ENCODE assay signal across 8 cellular contexts in genomic region chr12:122947352-122947792, GRCh38. TPM values are rescaled to one million over a fixed set of nuclear protein-coding genes. Genes with fewer than 3 reads are reported as not detected.
DNase-seq lines count a peak whose midpoint lies in the region; ATAC-seq and TF ChIP-seq lines count a peak whose summit lies in the region.

No MANE protein-coding gene starts in this region.

- H3K4me1 ChIP-seq in CD4-positive, alpha-beta memory T cell (ENCODE audit: insufficient read depth, low read length): peaks cover 11% of the 10 kb centered on the region
- H3K4me1 ChIP-seq in Panc1 (ENCODE audit: control insufficient read depth, insufficient read depth, low read length) (peaks cover 71% of the 10 kb centered on the region), neuronal stem cell (ENCODE audit: control insufficient read depth in 2 of 2, insufficient read depth in 1 of 2, low read depth in 1 of 2, low read length in 2 of 2) (peaks cover 7% of the 10 kb centered on the region in 2 donors), A673 (ENCODE audit: insufficient read depth, low read length, poor library complexity, severe bottlenecking) (no peaks in the 10 kb centered on the region)

- intact Hi-C loops in CD4-positive, alpha-beta memory T cell (cut with micrococcal nuclease): no loop called here
- intact Hi-C loops in Panc1 (cut with micrococcal nuclease; ENCODE audit: unreplicated experiment): no loop called here
- intact Hi-C loops in A673 (cut with micrococcal nuclease; ENCODE audit: unreplicated experiment): no loop called here
- intact Hi-C loops in CD4-positive, alpha-beta T cell (cut with DNase I, micrococcal nuclease): no loop called here

- H3K27ac ChIP-seq in CD4-positive, alpha-beta memory T cell (ENCODE audit: low read depth, low read length): no peak overlapping the region
- H3K27ac ChIP-seq in Panc1 (ENCODE audit: low read length) (peak overlapping the region; percentile 85), neuronal stem cell (replicated peaks; ENCODE audit: low read length) (no peak overlapping the region), A673 (ENCODE audit: low read depth, low read length, poor library complexity, severe bottlenecking) (no peak overlapping the region)
- H3K27ac ChIP-seq in CD4-positive, alpha-beta T cell (ENCODE audit: low read depth, low read length): no peak overlapping the region

- H2BK15ac ChIP-seq in neuronal stem cell (ENCODE audit: low read length): no peak overlapping the region

- BruUV-seq in Panc1 (replicated peaks; lab: Mats Ljungman, UMichigan) (no TSS peak), A673 (replicated peaks; lab: Mats Ljungman, UMichigan) (no TSS peak)

- H3K9ac ChIP-seq in neuronal stem cell (ENCODE audit: low read depth, low read length, poor library complexity): no peak overlapping the region

- peak overlapping the region; percentile 65 for H2AK5ac ChIP-seq in neuronal stem cell (ENCODE audit: low read depth, low read length)

- ATAC-seq in Panc1 (no peak), GM19467 (IDR thresholded peaks at IDR 0.05; ENCODE audit: unreplicated experiment) (no peak)
- ATAC-seq in effector memory CD8-positive, alpha-beta T cell (replicated peaks): no peak
- no peak for ATAC-seq in CD4-positive, alpha-beta T cell (ENCODE audit: poor library complexity)

- no CpG with 5 or more reads among the region's 15 CpGs for WGBS in neuronal stem cell (ENCODE audit: extremely low coverage in 2 of 2, insufficient read length in 2 of 2, insufficient replicate concordance in 1 of 2), 2 donors

- H3K4me3 Mint-ChIP-seq in CD4-positive, alpha-beta memory T cell: peak overlapping the region in 1 of 8 donors; percentile 17
- peak overlapping the region; percentile 68 to 78 for H3K4me3 Mint-ChIP-seq in effector memory CD8-positive, alpha-beta T cell
- H3K4me3 Mint-ChIP-seq in CD4-positive, alpha-beta T cell: no peak overlapping the region

- H3K36me3 ChIP-seq in CD4-positive, alpha-beta memory T cell (ENCODE audit: insufficient read depth, low read length): no peaks in the 10 kb centered on the region
- H3K36me3 ChIP-seq in Panc1 (ENCODE audit: control insufficient read depth, insufficient read depth, low read length) (no peaks in the 10 kb centered on the region), neuronal stem cell (replicated peaks in 1 of 2; ENCODE audit: control insufficient read depth in 2 of 2, insufficient read depth in 2 of 2, low read length in 2 of 2) (no peaks in the 10 kb centered on the region), A673 (ENCODE audit: insufficient read depth, low read length, poor library complexity, severe bottlenecking) (no peaks in the 10 kb centered on the region)

- POLR2A ChIA-PET in CD4-positive, alpha-beta memory T cell (lab: Charles Lee; ENCODE audit: partially characterized antibody): interaction anchor here (1.1 to 1.3 kb wide), 2 partner anchors 9 to 112 kb away, joined by 3 to 4 read pairs; partner anchors contain the start of gene HIP1R
- POLR2A ChIA-PET in Panc1 (lab: Charles Lee): interaction anchor here (0.5 to 0.7 kb wide), 2 partner anchors 22 to 54 kb away, joined by 6 read pairs; no protein-coding TSS in a partner anchor
- POLR2A ChIA-PET in A673 (lab: Charles Lee; ENCODE audit: low non-redundant PET): no interaction called here
- POLR2A ChIA-PET in CD4-positive, alpha-beta T cell (lab: Charles Lee): interaction anchor here (0.6 to 1.4 kb wide), 2 partner anchors 10 to 49 kb away, joined by 3 to 5 read pairs; no protein-coding TSS in a partner anchor

- H4K91ac ChIP-seq in neuronal stem cell (ENCODE audit: low read depth, low read length, poor library complexity): no peak overlapping the region

- no peaks in the 10 kb centered on the region for H3K79me1 ChIP-seq in neuronal stem cell (ENCODE audit: low read depth, low read length)

- H3K27me3 Mint-ChIP-seq in CD4-positive, alpha-beta memory T cell: no peaks in the 10 kb centered on the region
- H3K27me3 Mint-ChIP-seq in effector memory CD8-positive, alpha-beta T cell: no peaks in the 10 kb centered on the region
- H3K27me3 Mint-ChIP-seq in CD4-positive, alpha-beta T cell: no peaks in the 10 kb centered on the region

- no peaks in the 10 kb centered on the region for H3K9me3 Mint-ChIP-seq in CD4-positive, alpha-beta memory T cell
- no peaks in the 10 kb centered on the region for H3K9me3 Mint-ChIP-seq in effector memory CD8-positive, alpha-beta T cell
- no peaks in the 10 kb centered on the region for H3K9me3 Mint-ChIP-seq in CD4-positive, alpha-beta T cell

- H3K14ac ChIP-seq in neuronal stem cell (ENCODE audit: low read length): no peak overlapping the region

- H3K4me2 ChIP-seq in neuronal stem cell (ENCODE audit: insufficient read depth, low read length, poor library complexity, severe bottlenecking): no peak overlapping the region

- peak overlapping the region; percentile 67 for H2AFZ ChIP-seq in neuronal stem cell (ENCODE audit: low read length)

- H2BK120ac ChIP-seq in neuronal stem cell (ENCODE audit: low read depth, low read length): no peak overlapping the region

- peak overlapping the region; percentile 20 for H3K18ac ChIP-seq in neuronal stem cell (ENCODE audit: low read length)

- H3K23ac ChIP-seq in neuronal stem cell (ENCODE audit: low read depth, low read length, poor library complexity): no peak overlapping the region

- no peaks in the 10 kb centered on the region for H3K36me3 Mint-ChIP-seq in CD4-positive, alpha-beta memory T cell
- H3K36me3 Mint-ChIP-seq in effector memory CD8-positive, alpha-beta T cell (ENCODE audit: insufficient read depth): peaks cover 12% of the 10 kb centered on the region
- H3K36me3 Mint-ChIP-seq in CD4-positive, alpha-beta T cell (ENCODE audit: low read depth): peaks cover 9% of the 10 kb centered on the region

- DNase-seq in CD4-positive, alpha-beta memory T cell: no peak
- DNase-seq in Panc1 (ENCODE audit: low read depth, low spot score) (no peak), neuronal stem cell (ENCODE audit: low spot score) (no peak), A673 (ENCODE audit: low spot score) (no peak), NCI-H2171 (lab: John Stamatoyannopoulos, UW) (no peak)
- no peak for DNase-seq in effector memory CD8-positive, alpha-beta T cell
- DNase-seq in CD4-positive, alpha-beta T cell: no peak

- H4K8ac ChIP-seq in neuronal stem cell (ENCODE audit: low read depth, low read length): no peak overlapping the region

- TF ChIP-seq CTCF in Panc1 (IDR thresholded peaks at IDR 0.05) (no peak), A673 (conservative IDR thresholded peaks at IDR 0.05; ENCODE audit: low read depth, low read length) (no peak)
- no peak for TF ChIP-seq CTCF in CD4-positive, alpha-beta T cell (IDR thresholded peaks at IDR 0.05)

- H3K4ac ChIP-seq in neuronal stem cell (ENCODE audit: low read length): no peak overlapping the region

- peaks cover 9 to 28% (median 13%) of the 10 kb centered on the region in 4 donors for H3K4me1 Mint-ChIP-seq in CD4-positive, alpha-beta memory T cell
- H3K4me1 Mint-ChIP-seq in effector memory CD8-positive, alpha-beta T cell (ENCODE audit: low read depth in 2 of 2): peaks cover 28 to 35% of the 10 kb centered on the region in 2 donors
- peaks cover 4% of the 10 kb centered on the region for H3K4me1 Mint-ChIP-seq in CD4-positive, alpha-beta T cell (ENCODE audit: low read depth)

- CTCF ChIA-PET in CD4-positive, alpha-beta memory T cell (lab: Charles Lee; ENCODE audit: partially characterized antibody): interaction anchor here (1.1 to 17.2 kb wide), 5 partner anchors 59 to 291 kb away, joined by 3 to 268 read pairs (median 6); no protein-coding TSS in a partner anchor
- CTCF ChIA-PET in Panc1 (lab: Charles Lee): interaction anchor here (0.6 to 1.0 kb wide), 2 partner anchors 20 to 49 kb away, joined by 8 to 13 read pairs; no protein-coding TSS in a partner anchor
- CTCF ChIA-PET in A673 (lab: Charles Lee): no interaction called here
- CTCF ChIA-PET in CD4-positive, alpha-beta T cell (lab: Charles Lee): interaction anchor here (0.8 to 2.1 kb wide), 4 partner anchors 66 to 154 kb away, joined by 3 to 5 read pairs (median 4); no protein-coding TSS in a partner anchor

- H3K27me3 ChIP-seq in CD4-positive, alpha-beta memory T cell (ENCODE audit: insufficient read depth, low read length): no peaks in the 10 kb centered on the region
- no peaks in the 10 kb centered on the region for H3K27me3 ChIP-seq in Panc1 (ENCODE audit: control insufficient read depth, insufficient read depth, low read length)
- no peaks in the 10 kb centered on the region for H3K27me3 ChIP-seq in neuronal stem cell (ENCODE audit: control insufficient read depth in 3 of 3, insufficient read depth in 3 of 3, low read depth in 1 of 3, low read length in 3 of 3)
- no peaks in the 10 kb centered on the region for H3K27me3 ChIP-seq in A673 (replicated peaks; ENCODE audit: insufficient read depth, low read depth, low read length, poor library complexity)
- no peaks in the 10 kb centered on the region for H3K27me3 ChIP-seq in CD4-positive, alpha-beta T cell (ENCODE audit: control insufficient read depth, insufficient read depth, low read length)

- H3K4me3 ChIP-seq in CD4-positive, alpha-beta memory T cell (ENCODE audit: low read length in 2 of 2): no peak overlapping the region
- H3K4me3 ChIP-seq in Panc1 (ENCODE audit: low read depth in 2 of 2, low read length in 2 of 2) (no peak overlapping the region), neuronal stem cell (ENCODE audit: low read length in 2 of 2) (no peak overlapping the region), A673 (ENCODE audit: low read depth, low read length, poor library complexity, severe bottlenecking) (no peak overlapping the region)

- H2BK5ac ChIP-seq in neuronal stem cell (ENCODE audit: low read length): no peak overlapping the region

- peak overlapping the region in 4 of 7 donors; percentile 74 to 84 (median 78) for H3K27ac Mint-ChIP-seq in CD4-positive, alpha-beta memory T cell
- peak overlapping the region; percentile 90 to 93 for H3K27ac Mint-ChIP-seq in effector memory CD8-positive, alpha-beta T cell
- no peak overlapping the region for H3K27ac Mint-ChIP-seq in CD4-positive, alpha-beta T cell

- in situ Hi-C loops in Panc1 (cut with HindIII; ENCODE audit: low pct_unique_long_range_greater_than_20kb, low sequenced_read_pairs): no loop called here

- no peaks in the 10 kb centered on the region for H3K9me3 ChIP-seq in CD4-positive, alpha-beta memory T cell (ENCODE audit: control insufficient read depth in 1 of 2, low read length in 2 of 2)
- H3K9me3 ChIP-seq in Panc1 (ENCODE audit: control insufficient read depth, insufficient read depth, low read depth, low read length) (no peaks in the 10 kb centered on the region), neuronal stem cell (replicated peaks in 1 of 2; ENCODE audit: control insufficient read depth in 2 of 2, insufficient read depth in 1 of 2, low read depth in 1 of 2, low read length in 2 of 2) (no peaks in the 10 kb centered on the region), A673 (ENCODE audit: low read depth, low read length, poor library complexity, severe bottlenecking) (no peaks in the 10 kb centered on the region)
- H3K9me3 ChIP-seq in CD4-positive, alpha-beta T cell (ENCODE audit: control insufficient read depth, low read length): no peaks in the 10 kb centered on the region

- H2BK12ac ChIP-seq in neuronal stem cell (ENCODE audit: low read length): no peak overlapping the region

RNA-seq across cellular contexts. Expression of gene ABCB9, which starts 18.9 kb away (rescaled TPM):
- 1 to 10 TPM; 5.9 to 7.1 TPM for total RNA-seq in CD4-positive, alpha-beta memory T cell
- 1 to 10 TPM in 1 of 2 donors, under 1 TPM in 1; 0.81 to 1.8 TPM for polyA plus RNA-seq in CD4-positive, alpha-beta memory T cell
- 32.7 TPM for total RNA-seq in Panc1 (2021; ENCODE audit: unreplicated experiment)
- polyA plus RNA-seq in Panc1 (2012; ENCODE audit: insufficient read length): 31.5 TPM
- 2.0 TPM for polyA plus RNA-seq in neuronal stem cell (2013, experiment 1 of 2)
- 1.5 TPM for polyA plus RNA-seq in neuronal stem cell (2013, experiment 2 of 2)
- 8.9 and 10.6 TPM in 2 replicates for total RNA-seq in A673 (2021)
- total RNA-seq in CD4-positive, alpha-beta T cell: 1 to 10 TPM; 5.4 to 6.2 TPM

RNA-seq across cellular contexts. Expression of gene OGFOD2, which starts 27.7 kb away (rescaled TPM):
- 10 to 100 TPM; 38.3 to 46.6 TPM for total RNA-seq in CD4-positive, alpha-beta memory T cell
- polyA plus RNA-seq in CD4-positive, alpha-beta memory T cell: 10 to 100 TPM; 13.9 to 15.9 TPM
- 32.0 TPM for total RNA-seq in Panc1 (2021; ENCODE audit: unreplicated experiment)
- polyA plus RNA-seq in Panc1 (2012; ENCODE audit: insufficient read length): 37.7 TPM
- 6.9 TPM for polyA plus RNA-seq in neuronal stem cell (2013, experiment 1 of 2)
- polyA plus RNA-seq in neuronal stem cell (2013, experiment 2 of 2): 5.5 TPM
- 18.2 and 22.2 TPM in 2 replicates for total RNA-seq in A673 (2021)
- 10 to 100 TPM; 12.0 to 14.9 TPM for total RNA-seq in CD4-positive, alpha-beta T cell

RNA-seq across cellular contexts. Expression of gene ARL6IP4, which starts 33.1 kb away (rescaled TPM):
- total RNA-seq in CD4-positive, alpha-beta memory T cell: 100 to 1,000 TPM; 159 to 180 TPM
- polyA plus RNA-seq in CD4-positive, alpha-beta memory T cell: 100 to 1,000 TPM; 184 to 252 TPM
- total RNA-seq in Panc1 (2021; ENCODE audit: unreplicated experiment): 184 TPM
- polyA plus RNA-seq in Panc1 (2012; ENCODE audit: insufficient read length): 324 TPM
- polyA plus RNA-seq in neuronal stem cell (2013, experiment 1 of 2): 134 TPM
- 128 TPM for polyA plus RNA-seq in neuronal stem cell (2013, experiment 2 of 2)
- 180 and 189 TPM in 2 replicates for total RNA-seq in A673 (2021)
- total RNA-seq in CD4-positive, alpha-beta T cell: 100 to 1,000 TPM; 140 to 142 TPM

RNA-seq across cellular contexts. Expression of gene VPS37B, which starts 51.4 kb away (rescaled TPM):
- total RNA-seq in CD4-positive, alpha-beta memory T cell: 10 to 100 TPM; 22.8 to 23.7 TPM
- polyA plus RNA-seq in CD4-positive, alpha-beta memory T cell: 10 to 100 TPM; 18.8 to 21.6 TPM
- total RNA-seq in Panc1 (2021; ENCODE audit: unreplicated experiment) (76.7 TPM), A673 (2021) (30.2 and 34.4 TPM in 2 replicates)
- polyA plus RNA-seq in Panc1 (2012; ENCODE audit: insufficient read length): 70.8 TPM
- polyA plus RNA-seq in neuronal stem cell (2013, experiment 1 of 2): 26.4 TPM
- 26.7 TPM for polyA plus RNA-seq in neuronal stem cell (2013, experiment 2 of 2)
- 100 to 1,000 TPM in 1 of 2 experiments, 10 to 100 TPM in 1; 97.7 to 104 TPM for total RNA-seq in CD4-positive, alpha-beta T cell
